ENCODE assay signal across 1 cellular context in the genomic region with DNA sequence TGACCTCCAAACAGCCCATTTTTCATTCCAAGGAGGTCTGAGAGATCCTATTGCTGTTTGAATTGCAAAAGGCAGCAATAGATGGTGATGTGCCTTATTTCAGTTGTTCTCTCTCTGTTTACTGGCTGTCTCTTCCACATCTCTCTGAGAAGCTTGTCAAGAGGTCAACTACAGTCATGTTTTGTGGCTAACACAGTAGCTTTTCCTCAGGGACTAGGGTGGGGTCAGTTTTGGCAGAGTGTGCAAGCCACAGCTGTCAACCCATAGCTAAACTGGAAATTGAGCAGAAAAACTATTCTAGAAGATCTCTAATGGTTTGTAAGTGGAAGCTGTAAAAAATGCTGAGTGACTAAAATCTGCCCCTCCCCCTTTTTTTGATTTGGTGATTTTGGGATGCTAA.
TF ChIP-seq lines count a peak whose summit lies in the region.

No MANE protein-coding gene starts in this region.

TF ChIP-seq in H1, 55 proteins besides CTCF, POLR2A, EP300 and RAD21:
- no peak for TF ChIP-seq TCF12 (IDR thresholded peaks at IDR 0.05; ENCODE audit: low read depth, low read length)
